8 cellular contexts compared by ENCODE assay signal in the genomic region with DNA sequence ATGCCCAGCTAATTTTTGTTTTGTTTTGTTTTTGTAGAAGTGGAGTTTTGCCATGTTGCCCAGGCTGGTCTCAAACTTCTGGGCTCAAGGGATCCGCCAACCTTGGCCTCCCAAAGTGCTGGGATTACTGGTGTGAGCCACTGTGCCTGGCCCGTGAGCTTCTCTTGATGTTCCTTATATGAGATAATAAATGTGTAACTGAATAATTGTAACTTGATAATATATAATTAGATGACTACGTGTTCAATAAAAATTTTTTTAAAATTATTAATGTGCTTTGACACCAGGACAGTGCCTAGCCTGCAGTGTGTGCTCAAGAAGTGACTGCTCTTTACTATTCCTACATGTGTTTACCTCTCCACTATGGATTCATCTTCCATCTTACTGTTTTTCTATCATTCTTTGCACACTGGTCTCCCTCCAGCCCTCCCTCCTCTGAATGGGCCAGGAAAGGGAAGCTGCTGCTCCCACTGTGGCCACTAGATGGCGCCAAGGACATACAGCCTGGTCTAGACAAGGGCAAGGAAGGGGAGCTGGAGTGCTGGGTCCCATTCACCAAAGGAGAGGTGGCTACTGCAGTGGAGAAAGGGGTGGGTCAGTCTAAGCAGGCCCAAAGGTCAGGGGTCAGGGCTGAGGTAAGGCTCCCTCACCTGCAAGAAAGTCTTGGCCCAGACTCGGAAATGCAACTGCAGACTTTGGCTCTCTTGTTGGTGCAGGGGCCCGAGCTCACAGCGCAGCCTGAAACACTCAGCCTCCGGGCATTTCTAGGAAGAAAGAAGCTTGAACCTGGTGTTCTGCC. TPM values are rescaled to one million over a fixed set of nuclear protein-coding genes. Genes with fewer than 3 reads are reported as not detected.
DNase-seq lines count a peak whose midpoint lies in the region; ATAC-seq, FAIRE-seq and TF ChIP-seq lines count a peak whose summit lies in the region.

No MANE protein-coding gene starts in this region.

- TF ChIP-seq CTCF in pancreas (IDR thresholded peaks at IDR 0.05) (peak; percentile 86 to 95 (median 93)), tibial nerve (IDR thresholded peaks at IDR 0.05) (peak; percentile 93 to 98 (median 95))

- H3K4me1 Mint-ChIP-seq in CD4-positive, alpha-beta memory T cell, result peaks cover 7 to 31% (median 14%) of the 10 kb centered on the region in 4 donors

- peaks cover 9% of the 10 kb centered on the region for H3K4me1 ChIP-seq in CD4-positive, alpha-beta memory T cell (ENCODE audit: insufficient read depth, low read length)
- H3K4me1 ChIP-seq in SJCRH30 (peaks cover 5% of the 10 kb centered on the region), pancreas (no peaks in the 10 kb centered on the region), tibial nerve (peaks cover 0 to 4% (median 0%) of the 10 kb centered on the region in 4 donors)

- no peak for FAIRE-seq in pancreas (lab: Jason Lieb, UNC)

- H3K27ac Mint-ChIP-seq in CD4-positive, alpha-beta memory T cell, result peak overlapping the region in 5 of 7 donors; percentile 65 to 79 (median 76)

- POLR2A ChIA-PET in CD4-positive, alpha-beta memory T cell (lab: Charles Lee; ENCODE audit: partially characterized antibody), result interaction anchor here (0.6 to 10.5 kb wide), 13 partner anchors 10 to 119 kb away, joined by 3 to 213 read pairs (median 7); partner anchors contain the start of genes CBX5, HNRNPA1, ITGA5 and NCKAP1L

- no peak overlapping the region for H3K27ac ChIP-seq in CD4-positive, alpha-beta memory T cell (ENCODE audit: low read depth, low read length)
- H3K27ac ChIP-seq in SJCRH30 (no peak overlapping the region), pancreas (no peak overlapping the region), tibial nerve (no peak overlapping the region)

- DNase-seq in CD4-positive, alpha-beta memory T cell, result peak; percentile 82 to 88 (median 85)
- peak; percentile 73 for DNase-seq in LoVo (ENCODE audit: low spot score)
- peak; percentile 75 to 92 for DNase-seq in SJCRH30
- peak; percentile 78 for DNase-seq in activated T-helper 9 cell treated with anti-CD3 and anti-CD28 coated beads, Interleukin-2, amount 50 U/mL, for 16 hours (ENCODE audit: low read depth)
- peak; percentile 73 for DNase-seq in foreskin melanocyte
- peak; percentile 64 to 92 (median 86) for DNase-seq in pancreas
- peak; percentile 90 to 98 for DNase-seq in tibial nerve (ENCODE audit: low spot score in 2 of 2)

- 66 to 70% methylated on average over 8 of the region's 8 CpGs for WGBS in pancreas, 2 donors
- WGBS in tibial nerve, 2 donors, result 71 to 73% methylated on average over 6 to 8 of the region's 8 CpGs

- H3K36me3 Mint-ChIP-seq in CD4-positive, alpha-beta memory T cell, result peaks cover 69 to 87% of the 10 kb centered on the region in 2 donors

- H3K9me3 ChIP-seq in CD4-positive, alpha-beta memory T cell (ENCODE audit: control insufficient read depth in 1 of 2, low read length in 2 of 2), result no peaks in the 10 kb centered on the region
- no peaks in the 10 kb centered on the region for H3K9me3 ChIP-seq in SJCRH30 (replicated peaks)
- no peaks in the 10 kb centered on the region for H3K9me3 ChIP-seq in pancreas
- H3K9me3 ChIP-seq in tibial nerve, result no peaks in the 10 kb centered on the region

- H3K9me3 Mint-ChIP-seq in CD4-positive, alpha-beta memory T cell, result no peaks in the 10 kb centered on the region

- no peak for TF ChIP-seq POLR2A in tibial nerve (IDR thresholded peaks at IDR 0.05)

- peak in 1 of 2 donors; percentile 42 for TF ChIP-seq EP300 in tibial nerve (IDR thresholded peaks at IDR 0.05)

- ATAC-seq in GM21515 (IDR thresholded peaks at IDR 0.05; ENCODE audit: unreplicated experiment), result peak; percentile 81
- peak; percentile 84 to 97 (median 94) for ATAC-seq in pancreas

- CTCF ChIA-PET in CD4-positive, alpha-beta memory T cell (lab: Charles Lee; ENCODE audit: partially characterized antibody), result interaction anchor here (0.8 to 12.3 kb wide), 34 partner anchors 7 to 1235 kb away, joined by 3 to 938 read pairs (median 6); partner anchors contain the start of genes CBX5, COPZ1, HNRNPA1 and ITGA5

- peaks cover 93% of the 10 kb centered on the region for H3K36me3 ChIP-seq in CD4-positive, alpha-beta memory T cell (ENCODE audit: insufficient read depth, low read length)
- H3K36me3 ChIP-seq in SJCRH30, result peaks cover 55% of the 10 kb centered on the region
- peaks cover 0 to 40% (median 8%) of the 10 kb centered on the region in 3 donors for H3K36me3 ChIP-seq in pancreas
- H3K36me3 ChIP-seq in tibial nerve, result peaks cover 0 to 99% (median 0%) of the 10 kb centered on the region in 3 donors

- no peaks in the 10 kb centered on the region for H3K27me3 Mint-ChIP-seq in CD4-positive, alpha-beta memory T cell

- no peaks in the 10 kb centered on the region for H3K27me3 ChIP-seq in CD4-positive, alpha-beta memory T cell (ENCODE audit: insufficient read depth, low read length)
- no peaks in the 10 kb centered on the region for H3K27me3 ChIP-seq in SJCRH30
- no peaks in the 10 kb centered on the region for H3K27me3 ChIP-seq in pancreas
- H3K27me3 ChIP-seq in tibial nerve, result no peaks in the 10 kb centered on the region

- H3K4me3 Mint-ChIP-seq in CD4-positive, alpha-beta memory T cell, result no peak overlapping the region

- intact Hi-C loops in CD4-positive, alpha-beta memory T cell (cut with micrococcal nuclease), result loop anchor here (1.0 to 5.0 kb wide), 3 partner anchors 14 to 98 kb away; partner anchors contain the start of gene NCKAP1L
- intact Hi-C loops in pancreas (cut with DNase I), result no loop called here

- no peak overlapping the region for H3K4me3 ChIP-seq in CD4-positive, alpha-beta memory T cell (ENCODE audit: low read length in 2 of 2)
- no peak overlapping the region for H3K4me3 ChIP-seq in SJCRH30
- H3K4me3 ChIP-seq in pancreas, result no peak overlapping the region
- H3K4me3 ChIP-seq in tibial nerve, result no peak overlapping the region

RNA-seq across cellular contexts. Expression of gene ZNF385A, which starts 14.7 kb away (rescaled TPM):
- total RNA-seq in CD4-positive, alpha-beta memory T cell, result 1 to 10 TPM; 1.8 to 2.1 TPM
- not detected for polyA plus RNA-seq in CD4-positive, alpha-beta memory T cell
- total RNA-seq in SJCRH30 (2014; rRNA removed; shearing (Covaris generic)), result 12.7 and 13.2 TPM in 2 replicates
- total RNA-seq in pancreas (1 to 10 TPM in 5 of 6 donors, under 1 TPM in 1; 0.59 to 8.2 (median 2.6) TPM), tibial nerve (10 to 100 TPM in 3 of 4 donors, 1 to 10 TPM in 1; 9.0 to 19.8 (median 13.5) TPM)
- 1 to 10 TPM; 2.8 to 3.6 TPM for polyA plus RNA-seq in pancreas

RNA-seq across cellular contexts. Expression of gene ITGA5, which starts 19.9 kb away (rescaled TPM):
- total RNA-seq in CD4-positive, alpha-beta memory T cell, result 100 to 1,000 TPM; 158 to 162 TPM
- 10 to 100 TPM; 28.8 to 64.7 TPM for polyA plus RNA-seq in CD4-positive, alpha-beta memory T cell
- 37.3 and 38.1 TPM in 2 replicates for total RNA-seq in SJCRH30 (2014; rRNA removed; shearing (Covaris generic))
- total RNA-seq in pancreas, result 10 to 100 TPM in 4 of 6 donors, 1 to 10 TPM in 2; 9.5 to 27.1 (median 15.1) TPM
- 10 to 100 TPM; 19.0 to 32.2 TPM for polyA plus RNA-seq in pancreas
- total RNA-seq in tibial nerve, result 100 to 1,000 TPM in 3 of 4 donors, 10 to 100 TPM in 1; 73.6 to 145 (median 123) TPM

RNA-seq across cellular contexts. Expression of gene GPR84, which starts 34.9 kb away (rescaled TPM):
- under 1 TPM in 1 of 2 experiments, not detected in 1; 0.36 TPM for total RNA-seq in CD4-positive, alpha-beta memory T cell
- not detected for polyA plus RNA-seq in CD4-positive, alpha-beta memory T cell
- total RNA-seq in SJCRH30 (2014; rRNA removed; shearing (Covaris generic)), result not detected in 2 replicates
- total RNA-seq in pancreas (under 1 TPM in 4 of 6 donors, not detected in 2; 0.32 to 0.87 (median 0.63) TPM), tibial nerve (under 1 TPM in 1 of 4 donors, not detected in 3; 0.42 TPM)
- under 1 TPM; 0.09 to 0.27 TPM for polyA plus RNA-seq in pancreas
